In genomic region chr1:207751463-207751789, GRCh38 we compare ENCODE assay signal across 8 cellular contexts. TPM values are rescaled to one million over a fixed set of nuclear protein-coding genes. Genes with fewer than 3 reads are reported as not detected.
A peak's percentile ranks its signal among the peaks of the same experiment; 100 is the strongest.
DNase-seq lines count a peak whose midpoint lies in the region; ATAC-seq and TF ChIP-seq lines count a peak whose summit lies in the region.
"Not testable (repeated sequence)": the region's sequence is repeated elsewhere in the genome, so short reads cannot be mapped to it uniquely, and the experiment has no call there.

No MANE protein-coding gene starts in this region.

- H3K9me3 Mint-ChIP-seq in Calu3 (ENCODE audit: low read depth, unreplicated experiment); activated T-cell treated with anti-CD3 and anti-CD28 coated beads, Interleukin-2, amount 50 U/mL, for 4 hours: not testable (repeated sequence)

- CTCF ChIA-PET in Calu3 (lab: Charles Lee) = interaction anchor here (1.7 to 2.0 kb wide), 2 partner anchors 46 to 53 kb away, joined by 4 to 7 read pairs; no protein-coding TSS in a partner anchor

- intact Hi-C loops in Calu3 (cut with micrococcal nuclease; ENCODE audit: unreplicated experiment) (loop anchor here (5.0 kb wide), 1 partner anchor 54 kb away; no protein-coding TSS in a partner anchor), tibial artery (cut with DNase I; ENCODE audit: low total_unique reads) (loop anchor here (5.0 kb wide), 1 partner anchor 61 kb away; no protein-coding TSS in a partner anchor)

- peak overlapping the region; percentile 79 for H3K4me3 ChIP-seq in HAP-1
- H3K4me3 ChIP-seq in iPS-18c (ENCODE audit: insufficient read depth, low read depth, low read length) = peak overlapping the region; percentile 99
- peak overlapping the region; percentile 79 for H3K4me3 ChIP-seq in neuron (ENCODE audit: low read length)
- H3K4me3 ChIP-seq in tibial artery = peak overlapping the region; percentile 83 to 88

- not testable (repeated sequence) for ATAC-seq in activated T-cell treated with anti-CD3 and anti-CD28 coated beads, Interleukin-2, amount 50 U/mL, for 4 hours

- H3K4me1 ChIP-seq in HAP-1 (peaks cover 40% of the 10 kb centered on the region), neuron (ENCODE audit: insufficient read depth, low read length) (peaks cover 38% of the 10 kb centered on the region), tibial artery (peaks cover 0 to 55% (median 37%) of the 10 kb centered on the region in 4 donors)

- H3K27ac ChIP-seq in tibial artery = peak overlapping the region; percentile 90 to 92

- H3K9me3 ChIP-seq in HAP-1; iPS-18c (ENCODE audit: control insufficient read depth, insufficient read depth, low read length); neuron (ENCODE audit: low read length); tibial artery: not testable (repeated sequence)

- peak overlapping the region; percentile 92 for H2AFZ ChIP-seq in neuron (ENCODE audit: low read depth, low read length)

- TF ChIP-seq CTCF in Calu3 (IDR thresholded peaks at IDR 0.05; ENCODE audit: unreplicated experiment); tibial artery (IDR thresholded peaks at IDR 0.05): not testable (repeated sequence)

- H3K36me3 Mint-ChIP-seq in Calu3 (ENCODE audit: insufficient read depth, unreplicated experiment) = peaks cover 53% of the 10 kb centered on the region
- not testable (repeated sequence) for H3K36me3 Mint-ChIP-seq in activated T-cell treated with anti-CD3 and anti-CD28 coated beads, Interleukin-2, amount 50 U/mL, for 4 hours (ENCODE audit: insufficient read depth)

- H3K36me3 ChIP-seq in HAP-1 (replicated peaks); neuron (ENCODE audit: insufficient read depth, low read length); tibial artery: not testable (repeated sequence)

- H3K27me3 ChIP-seq in HAP-1 (ENCODE audit: low read depth); neuron (ENCODE audit: insufficient read depth, low read length); tibial artery: not testable (repeated sequence)

- not testable (repeated sequence) for DNase-seq in Calu3; HAP-1 (ENCODE audit: low spot score in 2 of 2); activated T-cell treated with anti-CD3 and anti-CD28 coated beads, Interleukin-2, amount 50 U/mL, for 4 hours; tibial artery
- peak; percentile 20 for DNase-seq in NCI-H146 (lab: John Stamatoyannopoulos, UW)
- DNase-seq in dermis blood vessel endothelial cell = peak; percentile 15

- H3K27ac Mint-ChIP-seq in Calu3 (ENCODE audit: unreplicated experiment) = peak overlapping the region; percentile 91

- H3K4me3 Mint-ChIP-seq in Calu3 (ENCODE audit: low read depth, unreplicated experiment) = peak overlapping the region; percentile 94
- H3K4me3 Mint-ChIP-seq in activated T-cell treated with anti-CD3 and anti-CD28 coated beads, Interleukin-2, amount 50 U/mL, for 4 hours = peak overlapping the region; percentile 100

- peaks cover 66% of the 10 kb centered on the region for H3K4me1 Mint-ChIP-seq in Calu3 (ENCODE audit: low read depth, unreplicated experiment)
- peaks cover 66% of the 10 kb centered on the region for H3K4me1 Mint-ChIP-seq in activated T-cell treated with anti-CD3 and anti-CD28 coated beads, Interleukin-2, amount 50 U/mL, for 4 hours (ENCODE audit: low read depth)

- not testable (repeated sequence) for H3K27me3 Mint-ChIP-seq in Calu3 (ENCODE audit: unreplicated experiment); activated T-cell treated with anti-CD3 and anti-CD28 coated beads, Interleukin-2, amount 50 U/mL, for 4 hours (ENCODE audit: low read depth)

- BruUV-seq in Calu3 (replicated peaks; lab: Mats Ljungman, UMichigan) = TSS peak; percentile 89

- in situ Hi-C loops in HAP-1 (cut with MboI; ENCODE audit: low sequenced_read_pairs) = not testable (repeated sequence)

RNA-seq across cellular contexts. Expression of gene CD46, which starts 0.4 kb away (rescaled TPM):
- 487 and 635 TPM in 2 replicates for total RNA-seq in Calu3 (2022)
- total RNA-seq in activated T-cell treated with anti-CD3 and anti-CD28 coated beads, Interleukin-2, amount 50 U/mL, for 4 hours = 10 to 100 TPM; 58.0 to 69.8 (median 63.5) TPM
- 122 and 176 TPM in 2 replicates for total RNA-seq in dermis blood vessel endothelial cell
